In genomic region chr1:65814752-65815151, GRCh38 we compare ENCODE assay signal across 3 cellular contexts.
TF ChIP-seq lines count a peak whose summit lies in the region.

No MANE protein-coding gene starts in this region.

TF ChIP-seq in HepG2, 621 proteins besides CTCF, POLR2A, EP300 and RAD21:
- TF ChIP-seq POLR2AphosphoS5 (IDR thresholded peaks at IDR 0.05; ENCODE audit: low read depth, low read length) = no peak
- peak in 1 of 2 experiments; percentile 76; a peak in 2 of 4 replicates for TF ChIP-seq MAFK (conservative IDR thresholded peaks at IDR 0.05 in 1 of 2, IDR thresholded peaks at IDR 0.05 in 1 of 2; ENCODE audit: low read length in 2 of 2)
- peak; percentile 33; the same call in 1 of the 2 replicates for TF ChIP-seq MAFF (IDR thresholded peaks at IDR 0.05; ENCODE audit: low read depth, low read length)
- no peak for TF ChIP-seq ZZZ3 (CRISPR knock-in tag; IDR thresholded peaks at IDR 0.05; ENCODE audit: borderline replicate concordance)

TF ChIP-seq in IMR-90, 13 proteins besides CTCF, POLR2A, EP300 and RAD21:
- no peak for TF ChIP-seq MAZ (IDR thresholded peaks at IDR 0.05; ENCODE audit: borderline replicate concordance, low read depth, low read length)
- peak; percentile 74 for TF ChIP-seq MAFK (IDR thresholded peaks at IDR 0.05; ENCODE audit: low read depth, low read length)

TF ChIP-seq in K562, 482 proteins besides CTCF, POLR2A, EP300 and RAD21:
- TF ChIP-seq HINFP (tag; conservative IDR thresholded peaks at IDR 0.05; ENCODE audit: low read depth) (no peak), MAFK (IDR thresholded peaks at IDR 0.05; ENCODE audit: low read length) (peak; percentile 16; the same call in 1 of the 2 replicates), ZNF316 (IDR thresholded peaks at IDR 0.05) (0 out of 2 replicates have a peak, but pooled peaks have one; percentile 2)
